8 cellular contexts compared by ENCODE assay signal in the genomic region with DNA sequence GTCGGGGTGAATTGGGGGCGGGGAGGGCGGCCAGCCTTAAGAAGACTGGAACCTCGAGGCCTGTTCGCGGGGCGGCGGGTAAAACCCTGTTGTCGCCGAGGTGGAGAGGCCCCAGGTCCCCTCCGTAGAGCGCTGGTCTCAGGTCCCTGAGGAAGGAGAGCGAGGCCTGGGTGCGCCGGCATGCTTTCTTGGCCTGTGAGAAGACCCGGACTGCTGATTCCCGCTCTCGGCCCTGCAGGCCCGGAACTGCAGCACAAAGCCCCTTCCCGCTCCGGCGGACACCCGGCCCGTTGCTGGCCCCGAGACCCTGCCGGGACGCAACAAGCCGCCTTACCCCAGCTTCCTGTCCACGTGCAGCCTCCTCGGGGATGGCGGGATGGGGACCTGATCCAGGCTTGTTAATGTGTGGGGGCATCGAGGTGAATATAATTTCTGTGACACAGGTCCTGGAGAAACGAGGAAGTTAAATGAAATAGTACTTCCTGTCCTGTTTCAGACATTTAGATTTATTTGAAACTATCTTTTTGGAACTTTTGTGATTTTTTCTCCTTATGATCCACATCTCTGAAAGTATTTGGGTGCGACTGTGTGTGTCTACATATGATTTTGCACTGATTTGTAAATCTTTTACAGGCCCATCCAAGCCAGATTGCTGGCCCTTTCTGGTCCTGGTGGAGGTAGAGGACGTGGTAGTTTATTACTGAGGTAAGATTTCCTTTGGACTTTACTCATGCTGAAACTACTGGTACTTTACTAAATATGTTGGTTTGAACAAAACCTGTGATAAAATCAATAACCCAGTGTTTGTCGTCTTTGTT. TPM values are rescaled to one million over a fixed set of nuclear protein-coding genes. Genes with fewer than 3 reads are reported as not detected.
DNase-seq lines count a peak whose midpoint lies in the region; ATAC-seq and TF ChIP-seq lines count a peak whose summit lies in the region.

No MANE protein-coding gene starts in this region.

- H2BK5ac ChIP-seq in H9 (ENCODE audit: insufficient read length, low read length): peak overlapping the region; percentile 68

- H2AK5ac ChIP-seq in H9 (ENCODE audit: insufficient read length, low read length): no peak overlapping the region

- peak overlapping the region; percentile 52; the same call in 1 of the 2 replicates for H3K4ac ChIP-seq in H9 (ENCODE audit: low read depth, low read length)

- no peak overlapping the region for H2BK20ac ChIP-seq in H9 (ENCODE audit: low read depth, low read length, poor library complexity, severe bottlenecking)

- DNase-seq in NCI-H524 (lab: John Stamatoyannopoulos, UW) (peak; percentile 26 to 65), NCI-H524 treated with DMSO at 0.1 percent for 48 hours (lab: John Stamatoyannopoulos, UW) (no peak), H9 (peak; percentile 41), MV-4-11 (lab: John Stamatoyannopoulos, UW) (peak; percentile 34), left cardiac atrium (no peak), retina (peak; percentile 93), occipital lobe (lab: John Stamatoyannopoulos, UW) (no peak)

- peaks cover 17 to 33% of the 10 kb centered on the region in 2 experiments for H3K4me1 Mint-ChIP-seq in H9
- H3K4me1 Mint-ChIP-seq in activated T-helper 17 cell treated with anti-CD3 and anti-CD28 coated beads, Interleukin-2, amount 50 U/mL, for 72 hours: peaks cover 16% of the 10 kb centered on the region

- H4K5ac ChIP-seq in H9 (ENCODE audit: insufficient read length, low read depth, low read length): peak overlapping the region; percentile 60

- peak overlapping the region; percentile 92 for H4K91ac ChIP-seq in H9 (ENCODE audit: insufficient read length, low read depth, low read length)

- no peak overlapping the region for H4K8ac ChIP-seq in H9 (replicated peaks; ENCODE audit: insufficient read length, low read depth, low read length)

- H3K4me1 ChIP-seq in H9 (ENCODE audit: insufficient read depth, low read length): no peaks in the 10 kb centered on the region

- H3K56ac ChIP-seq in H9 (ENCODE audit: insufficient read length, low read depth, low read length): peak overlapping the region; percentile 47

- no peaks in the 10 kb centered on the region for H3K27me3 ChIP-seq in H9 (ENCODE audit: insufficient read depth, low read length)

- H3K23me2 ChIP-seq in H9 (ENCODE audit: insufficient read length, low read depth, low read length, poor library complexity, severe bottlenecking): peaks cover 3% of the 10 kb centered on the region

- peak overlapping the region; percentile 99 to 100 (median 100) for H3K27ac Mint-ChIP-seq in H9
- peak overlapping the region; percentile 98 for H3K27ac Mint-ChIP-seq in activated T-helper 17 cell treated with anti-CD3 and anti-CD28 coated beads, Interleukin-2, amount 50 U/mL, for 72 hours

- H4K20me1 ChIP-seq in H9 (ENCODE audit: control insufficient read depth, insufficient read depth, insufficient read length): no peaks in the 10 kb centered on the region

- H2AFZ ChIP-seq in H9 (ENCODE audit: low read length): no peak overlapping the region

- no peak overlapping the region for H2BK12ac ChIP-seq in H9 (ENCODE audit: insufficient read length, low read depth, low read length)

- intact Hi-C loops in left cardiac atrium (cut with DNase I): loop anchor here in 1 of 2 donors (1.0 to 5.0 kb wide), 2 partner anchors 92 to 252 kb away; no protein-coding TSS in a partner anchor

- H3K79me2 ChIP-seq in H9 (ENCODE audit: insufficient read depth, low read length): peaks cover 10% of the 10 kb centered on the region; the same call in 1 of the 2 replicates

- H3K14ac ChIP-seq in H9 (ENCODE audit: insufficient read depth, low read length): peak overlapping the region; percentile 96

- no peak overlapping the region for H3K23ac ChIP-seq in H9 (ENCODE audit: insufficient read length, low read depth, low read length)

- peaks cover 0 to 42% (median 4%) of the 10 kb centered on the region in 3 experiments; a peak in 6 of 7 replicates for H3K36me3 Mint-ChIP-seq in H9 (ENCODE audit: insufficient read depth in 1 of 3, low read depth in 3 of 3)
- no peaks in the 10 kb centered on the region for H3K36me3 Mint-ChIP-seq in activated T-helper 17 cell treated with anti-CD3 and anti-CD28 coated beads, Interleukin-2, amount 50 U/mL, for 72 hours (ENCODE audit: low read depth)

- no peaks in the 10 kb centered on the region for H3K27me3 Mint-ChIP-seq in H9 (ENCODE audit: low read depth)
- H3K27me3 Mint-ChIP-seq in activated T-helper 17 cell treated with anti-CD3 and anti-CD28 coated beads, Interleukin-2, amount 50 U/mL, for 72 hours: no peaks in the 10 kb centered on the region

- H3K9me3 ChIP-seq in H9 (ENCODE audit: control insufficient read depth, low read depth, low read length): no peaks in the 10 kb centered on the region

- no peak overlapping the region for H2BK15ac ChIP-seq in H9 (ENCODE audit: low read depth, low read length)

- peak overlapping the region; percentile 99 for H3K9ac ChIP-seq in H9 (ENCODE audit: extremely low read depth, insufficient read length, low read length)

- H3K79me1 ChIP-seq in H9 (ENCODE audit: insufficient read depth, low read depth, low read length, poor library complexity, severe bottlenecking): peaks cover 3% of the 10 kb centered on the region

- H3T11ph ChIP-seq in H9 (ENCODE audit: low read length): no peak overlapping the region

- peak; percentile 3 for ATAC-seq in activated T-helper 17 cell treated with anti-CD3 and anti-CD28 coated beads, Interleukin-2, amount 50 U/mL, for 72 hours (replicated peaks)
- ATAC-seq in left cardiac atrium: peak; percentile 9 to 20

- peak overlapping the region; percentile 89 for H2BK120ac ChIP-seq in H9 (ENCODE audit: low read depth, low read length, poor library complexity, severe bottlenecking)

- H3K4me2 ChIP-seq in H9 (ENCODE audit: insufficient read depth, insufficient read length, low read length): peak overlapping the region; percentile 81

- no CpG with 5 or more reads among the region's 36 CpGs for WGBS in H9 (ENCODE audit: extremely low coverage, insufficient read length, low lambda C conversion rate)

- peak overlapping the region; percentile 33 for H3K27ac ChIP-seq in H9 (ENCODE audit: insufficient read length, low read depth, low read length)

- peak overlapping the region; percentile 98 for H3K4me3 Mint-ChIP-seq in H9
- peak overlapping the region; percentile 92 for H3K4me3 Mint-ChIP-seq in activated T-helper 17 cell treated with anti-CD3 and anti-CD28 coated beads, Interleukin-2, amount 50 U/mL, for 72 hours

- no peak for TF ChIP-seq CTCF in H9 (conservative IDR thresholded peaks at IDR 0.05)

- peaks cover 0 to 3% of the 10 kb centered on the region in 2 experiments; a peak in 2 of 5 replicates for H3K9me3 Mint-ChIP-seq in H9
- H3K9me3 Mint-ChIP-seq in activated T-helper 17 cell treated with anti-CD3 and anti-CD28 coated beads, Interleukin-2, amount 50 U/mL, for 72 hours: no peaks in the 10 kb centered on the region

- peak overlapping the region; percentile 95 for H3K18ac ChIP-seq in H9 (ENCODE audit: insufficient read length, low read depth, low read length)

RNA-seq across cellular contexts. Expression of gene PNN, which starts 0.6 kb away (rescaled TPM):
- total RNA-seq in H9 (2021): 163 and 167 TPM in 2 replicates
- total RNA-seq in activated T-helper 17 cell treated with anti-CD3 and anti-CD28 coated beads, Interleukin-2, amount 50 U/mL, for 72 hours: 10 to 100 TPM; 65.1 to 98.0 TPM
- 10 to 100 TPM; 27.1 to 31.2 TPM for total RNA-seq in left cardiac atrium
- total RNA-seq in occipital lobe: 33.1 TPM

RNA-seq across cellular contexts. Expression of gene TRAPPC6B, which starts 5.5 kb away (rescaled TPM):
- total RNA-seq in H9 (2021) (22.1 and 22.4 TPM in 2 replicates), left cardiac atrium (10 to 100 TPM; 21.1 to 25.0 TPM), occipital lobe (102 TPM)
- 10 to 100 TPM; 18.7 to 21.5 TPM for total RNA-seq in activated T-helper 17 cell treated with anti-CD3 and anti-CD28 coated beads, Interleukin-2, amount 50 U/mL, for 72 hours

RNA-seq across cellular contexts. Expression of gene MIA2, which starts 58.1 kb away (rescaled TPM):
- total RNA-seq in H9 (2021) (15.0 and 15.3 TPM in 2 replicates), left cardiac atrium (10 to 100 TPM; 16.9 to 20.2 TPM), occipital lobe (26.8 TPM)
- total RNA-seq in activated T-helper 17 cell treated with anti-CD3 and anti-CD28 coated beads, Interleukin-2, amount 50 U/mL, for 72 hours: 10 to 100 TPM; 15.4 to 17.7 TPM

Comparison
In these comparisons a context has a peak if more than half of its experiments do, and no peak if none do; other contexts are left out.
1. DNase-seq: peak in NCI-H524 (2 of 2), H9 (single experiment), MV-4-11 (single experiment) and retina (single experiment); none in NCI-H524 treated with DMSO at 0.1 percent for 48 hours (single experiment), left cardiac atrium (single experiment) and occipital lobe (single experiment).